Comparison of ENCODE assay signal across 8 cellular contexts in the genomic region with DNA sequence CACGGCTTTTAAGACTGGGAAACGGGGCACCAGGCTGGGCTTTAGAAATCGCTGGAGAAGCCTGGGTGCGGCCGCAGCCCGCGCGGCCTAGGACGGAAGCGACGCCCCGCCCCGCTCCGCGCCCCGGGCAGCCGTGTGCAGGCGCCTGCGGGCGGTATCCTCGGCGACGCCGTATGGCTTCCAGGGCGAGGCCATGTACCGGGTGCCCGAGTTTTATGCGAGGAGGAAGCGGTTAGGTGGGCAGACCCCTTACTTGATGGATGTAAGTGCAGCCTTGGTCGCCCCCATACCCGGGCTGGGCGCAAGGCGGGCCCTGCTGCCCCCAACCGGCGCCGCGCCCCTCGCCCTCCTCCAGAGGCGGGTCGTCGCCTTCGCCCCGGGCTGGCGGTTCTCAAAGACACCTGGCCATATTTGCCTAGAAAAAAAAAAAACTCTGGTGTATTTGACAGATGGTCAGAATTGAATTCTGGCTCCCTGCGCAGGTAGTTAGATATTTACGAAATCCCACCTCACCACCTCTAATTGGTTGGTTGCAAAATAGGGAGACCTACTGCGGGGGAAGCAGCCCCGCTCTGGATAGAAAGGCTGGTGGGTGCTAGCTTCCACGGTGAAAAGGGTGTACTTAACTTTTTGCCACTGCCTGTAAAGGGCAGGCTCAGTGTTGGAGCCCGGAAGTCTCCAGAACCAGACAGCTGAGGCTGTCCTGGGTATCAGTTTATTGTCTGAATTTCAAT. TPM values are rescaled to one million over a fixed set of nuclear protein-coding genes. Genes with fewer than 3 reads are reported as not detected.
DNase-seq lines count a peak whose midpoint lies in the region; ATAC-seq, FAIRE-seq and TF ChIP-seq lines count a peak whose summit lies in the region.

A gene with protein sequence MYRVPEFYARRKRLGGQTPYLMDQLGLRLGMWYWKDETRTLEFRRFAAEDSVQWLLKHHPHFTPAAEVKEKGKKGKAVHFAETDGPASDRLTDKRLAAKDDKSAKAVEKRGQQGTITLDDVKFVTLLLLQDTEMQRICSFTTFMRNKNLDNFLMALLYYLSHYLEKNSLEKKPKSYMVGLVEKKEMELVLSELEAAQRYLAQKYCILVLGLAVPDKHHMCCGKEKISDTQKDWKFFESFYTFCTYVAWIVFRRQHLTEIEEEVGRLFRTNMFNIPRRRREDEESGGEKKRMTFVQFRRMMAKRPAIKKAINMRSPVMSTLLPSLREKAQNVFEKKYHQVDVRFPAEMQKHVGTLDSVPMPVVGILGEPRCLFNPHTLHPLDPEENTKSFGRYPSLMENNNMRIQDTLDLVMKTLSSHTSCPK (plus strand): TSS at position 157 of the 734 bp plus-strand sequence. CDS start 37 bp downstream, at position 194.

- H3K4me1 Mint-ChIP-seq in activated naive CD8-positive, alpha-beta T cell treated with anti-CD3 and anti-CD28 coated beads, Interleukin-2, amount 50 U/mL, for 24 hours = peaks cover 11% of the 10 kb centered on the region

- no peak for TF ChIP-seq RAD21 in HepG2 (CRISPR knock-in tag; IDR thresholded peaks at IDR 0.05)

- H3K4me1 ChIP-seq in right lobe of liver (peaks cover 0 to 9% (median 0%) of the 10 kb centered on the region in 4 donors), HepG2 (ENCODE audit: insufficient read depth, low read length) (no peaks in the 10 kb centered on the region), iPS-20b (ENCODE audit: insufficient read depth, low read length) (peaks cover 10% of the 10 kb centered on the region; the same call in 1 of the 2 replicates), small intestine (ENCODE audit: control insufficient read depth in 2 of 2, insufficient read depth in 1 of 2, low read depth in 1 of 2, low read length in 1 of 2) (no peaks in the 10 kb centered on the region)

- H3K79me2 ChIP-seq in HepG2 (ENCODE audit: insufficient read depth, low read length) = no peaks in the 10 kb centered on the region

- no peaks in the 10 kb centered on the region for H4K20me1 ChIP-seq in HepG2 (ENCODE audit: insufficient read depth, low read length)

- H3K9ac ChIP-seq in HepG2 (ENCODE audit: insufficient read depth, low read depth, low read length) (no peak within 1 kb of the TSS), iPS-20b (ENCODE audit: low read depth, low read length) (peak within 1 kb of the TSS; percentile 43; the same call in 1 of the 2 replicates)

- in situ Hi-C loops in HepG2 (cut with HindIII; ENCODE audit: extremely low pct_ligation_motif_present, low pct_unique_long_range_greater_than_20kb) = no loop called here

- peak; percentile 74 to 78 (median 78) for ATAC-seq in right lobe of liver
- ATAC-seq in HepG2 = no peak
- peak; percentile 93 for ATAC-seq in activated naive CD8-positive, alpha-beta T cell treated with anti-CD3 and anti-CD28 coated beads, Interleukin-2, amount 50 U/mL, for 24 hours
- no peak for ATAC-seq in GM21737 (IDR thresholded peaks at IDR 0.05; ENCODE audit: unreplicated experiment)

- peak within 1 kb of the TSS; percentile 15 to 38 (median 25) for H3K4me3 ChIP-seq in right lobe of liver
- H3K4me3 ChIP-seq in HepG2 (replicated peaks in 1 of 3; ENCODE audit: insufficient read depth in 1 of 3, low read depth in 2 of 3, low read length in 3 of 3) = no peak within 1 kb of the TSS
- peak within 1 kb of the TSS; percentile 70 for H3K4me3 ChIP-seq in iPS-20b (ENCODE audit: low read length)
- peak within 1 kb of the TSS in 1 of 2 donors; percentile 66 for H3K4me3 ChIP-seq in small intestine (ENCODE audit: low read depth in 1 of 2, low read length in 2 of 2)

- no peak within 1 kb of the TSS for H3K27ac Mint-ChIP-seq in activated naive CD8-positive, alpha-beta T cell treated with anti-CD3 and anti-CD28 coated beads, Interleukin-2, amount 50 U/mL, for 24 hours

- H3K9me3 ChIP-seq in right lobe of liver (no peaks in the 10 kb centered on the region), HepG2 (ENCODE audit: low read length) (no peaks in the 10 kb centered on the region), iPS-20b (ENCODE audit: insufficient read depth, low read depth, low read length) (no peaks in the 10 kb centered on the region), small intestine (ENCODE audit: control insufficient read depth, low read depth) (no peaks in the 10 kb centered on the region)

- TF ChIP-seq EP300 in HepG2 (IDR thresholded peaks at IDR 0.05; ENCODE audit: low read depth in 2 of 2, low read length in 2 of 2) (no peak), HepG2 (CRISPR knock-in tag; IDR thresholded peaks at IDR 0.05; ENCODE audit: borderline replicate concordance) (no peak)

- 5% methylated on average over 41 of the region's 50 CpGs for WGBS in right lobe of liver (ENCODE audit: insufficient coverage, low coverage, low lambda C conversion rate, missing lambda C conversion rate)
- WGBS in HepG2 (ENCODE audit: low lambda C conversion rate) = 79% methylated on average over 18 of the region's 50 CpGs
- 1 to 4% (median 4%) methylated on average over 30 to 50 of the region's 50 CpGs for WGBS in small intestine, 3 donors

- TF ChIP-seq POLR2A in right lobe of liver (IDR thresholded peaks at IDR 0.05) (no peak), HepG2 (IDR thresholded peaks at IDR 0.05; ENCODE audit: insufficient read depth in 1 of 2, low read depth in 2 of 2, low read length in 2 of 2) (no peak)

- TF ChIP-seq CTCF in right lobe of liver (IDR thresholded peaks at IDR 0.05) (no peak), HepG2 (CRISPR knock-in tag; IDR thresholded peaks at IDR 0.05) (no peak)

- FAIRE-seq in HepG2 (lab: Jason Lieb, UNC) (no peak), small intestine (lab: Jason Lieb, UNC) (no peak)

- H2AFZ ChIP-seq in HepG2 (ENCODE audit: low read length) = no peak within 1 kb of the TSS

- no peaks in the 10 kb centered on the region for H3K36me3 ChIP-seq in right lobe of liver
- no peaks in the 10 kb centered on the region for H3K36me3 ChIP-seq in HepG2 (replicated peaks in 1 of 2; ENCODE audit: control insufficient read depth in 1 of 2, insufficient read depth in 2 of 2, low read length in 2 of 2)
- no peaks in the 10 kb centered on the region for H3K36me3 ChIP-seq in iPS-20b (ENCODE audit: insufficient read depth, low read depth, low read length)
- H3K36me3 ChIP-seq in small intestine (ENCODE audit: control insufficient read depth in 2 of 2, insufficient read depth in 2 of 2, low read length in 2 of 2) = no peaks in the 10 kb centered on the region

- H3K27me3 Mint-ChIP-seq in activated naive CD8-positive, alpha-beta T cell treated with anti-CD3 and anti-CD28 coated beads, Interleukin-2, amount 50 U/mL, for 24 hours = peaks cover 20% of the 10 kb centered on the region

- H3K27me3 ChIP-seq in right lobe of liver (peaks cover 0 to 12% of the 10 kb centered on the region in 2 donors), HepG2 (ENCODE audit: control insufficient read depth in 1 of 2, insufficient read depth in 2 of 2, low read length in 2 of 2) (peaks cover 0 to 21% of the 10 kb centered on the region in 2 experiments; a peak in 2 of 5 replicates), iPS-20b (ENCODE audit: insufficient read depth, low read length) (peaks cover 35% of the 10 kb centered on the region), small intestine (ENCODE audit: control insufficient read depth in 2 of 2, insufficient read depth in 2 of 2, low read length in 2 of 2) (no peaks in the 10 kb centered on the region)

- peak within 1 kb of the TSS; percentile 49 for H3K4me3 Mint-ChIP-seq in activated naive CD8-positive, alpha-beta T cell treated with anti-CD3 and anti-CD28 coated beads, Interleukin-2, amount 50 U/mL, for 24 hours

- H3K36me3 Mint-ChIP-seq in activated naive CD8-positive, alpha-beta T cell treated with anti-CD3 and anti-CD28 coated beads, Interleukin-2, amount 50 U/mL, for 24 hours (ENCODE audit: low read depth) = no peaks in the 10 kb centered on the region

- H3K4me2 ChIP-seq in HepG2 (ENCODE audit: low read depth, low read length) = no peak within 1 kb of the TSS

- POLR2A ChIA-PET in HepG2 (lab: Yijun Ruan, JAX) = no interaction called here

- H3K27ac ChIP-seq in right lobe of liver = no peak within 1 kb of the TSS
- no peak within 1 kb of the TSS for H3K27ac ChIP-seq in HepG2 (ENCODE audit: extremely low read length, insufficient read depth, low read length)
- H3K27ac ChIP-seq in iPS-20b (ENCODE audit: low read length) = no peak within 1 kb of the TSS
- peak within 1 kb of the TSS; percentile 73 to 84 for H3K27ac ChIP-seq in small intestine (ENCODE audit: low read depth in 1 of 2, low read length in 1 of 2)

- H3K9me3 Mint-ChIP-seq in activated naive CD8-positive, alpha-beta T cell treated with anti-CD3 and anti-CD28 coated beads, Interleukin-2, amount 50 U/mL, for 24 hours = no peaks in the 10 kb centered on the region

- no TSS peak for BruUV-seq in HepG2 (replicated peaks; lab: Mats Ljungman, UMichigan)

- intact Hi-C loops in right lobe of liver (cut with DNase I) = no loop called here
- intact Hi-C loops in HepG2 (cut with micrococcal nuclease; ENCODE audit: unreplicated experiment) = no loop called here

- DNase-seq in right lobe of liver (peak; percentile 38 to 51 (median 47)), HepG2 (ENCODE audit: low spot score) (no peak), NCI-H748 treated with DMSO at 0.1 percent for 48 hours (lab: John Stamatoyannopoulos, UW) (peak; percentile 60), small intestine (peak; percentile 73), pons (ENCODE audit: low spot score) (no peak)
- peak; percentile 56 for DNase-seq in activated naive CD8-positive, alpha-beta T cell treated with anti-CD3 and anti-CD28 coated beads, Interleukin-2, amount 50 U/mL, for 24 hours

- CTCF ChIA-PET in HepG2 (lab: Yijun Ruan, JAX; ENCODE audit: low intra/inter-chr PET ratio, low total read pairs) = no interaction called here

RNA-seq across cellular contexts. Expression of the gene that starts here (rescaled TPM):
- under 1 TPM in 2 of 6 experiments, not detected in 4; 0.16 to 0.40 TPM for total RNA-seq in right lobe of liver
- total RNA-seq in HepG2 (2016; rRNA removed; fragmentation: Illumina TruSeq; extraction: Trizol) = 0.11 TPM in 1 of 2 replicates, not detected in the other
- total RNA-seq in HepG2 (2016; cell fraction: cytosol; rRNA removed; fragmentation: Illumina TruSeq; extraction: Trizol; ENCODE audit: low read depth) = 0.20 and 0.44 TPM in 2 replicates
- 0.19 and 0.21 TPM in 2 replicates for total RNA-seq in HepG2 (2016; cell fraction: insoluble cytoplasmic fraction; rRNA removed; fragmentation: Illumina TruSeq; extraction: Trizol)
- 0.31 and 0.34 TPM in 2 replicates for total RNA-seq in HepG2 (2016; cell fraction: membrane; rRNA removed; fragmentation: Illumina TruSeq; extraction: Trizol)
- not detected in 2 replicates for total RNA-seq in HepG2 (2016; cell fraction: nucleus; rRNA removed; fragmentation: Illumina TruSeq; extraction: Trizol)
- 0.14 and 0.17 TPM in 2 replicates for polyA plus RNA-seq in HepG2 (2011; rRNA removed)
- polyA plus RNA-seq in HepG2 (2011; cell fraction: cytosol; rRNA removed) = 0.07 TPM in 1 of 2 replicates, not detected in the other
- polyA plus RNA-seq in HepG2 (2011; cell fraction: nucleus; rRNA removed) = 0.17 TPM in 1 of 2 replicates, not detected in the other
- not detected in 2 replicates for polyA plus RNA-seq in HepG2 (2012)
- 0.23 TPM in 1 of 2 replicates, not detected in the other for polyA plus RNA-seq in HepG2 (2016; cell fraction: cytosol; fragmentation: Illumina TruSeq; extraction: Trizol; ENCODE audit: low read depth)
- 0.22 TPM in 1 of 2 replicates, not detected in the other for polyA plus RNA-seq in HepG2 (2016; cell fraction: insoluble cytoplasmic fraction; fragmentation: Illumina TruSeq; extraction: Trizol; ENCODE audit: low read depth)
- 0.30 TPM in 1 of 2 replicates, not detected in the other for polyA plus RNA-seq in HepG2 (2016; cell fraction: membrane; fragmentation: Illumina TruSeq; extraction: Trizol; ENCODE audit: low read depth)
- not detected in 2 replicates for polyA plus RNA-seq in HepG2 (2016; cell fraction: nucleus; fragmentation: Illumina TruSeq; extraction: Trizol; ENCODE audit: insufficient read depth, low read depth)
- 0.16 and 0.35 TPM in 2 replicates for polyA minus RNA-seq in HepG2 (2011; rRNA and poly(A)+ RNA removed; ENCODE audit: low replicate concordance)
- not detected in 2 replicates for polyA minus RNA-seq in HepG2 (2011; cell fraction: cytosol; rRNA and poly(A)+ RNA removed)
- polyA minus RNA-seq in HepG2 (2011; cell fraction: nucleus; rRNA and poly(A)+ RNA removed) = not detected in 2 replicates
- 1 to 10 TPM; 3.3 to 7.8 (median 6.5) TPM for polyA plus RNA-seq in small intestine

Comparison
In these comparisons a context has a peak if more than half of its experiments do, and no peak if none do; other contexts are left out.
1. Peak in DNase-seq, ATAC-seq and H3K4me3 ChIP-seq in right lobe of liver; RNA of the gene not detected or under 1 TPM.
2. DNase-seq: peak in NCI-H748 treated with DMSO at 0.1 percent for 48 hours (single experiment), activated naive CD8-positive, alpha-beta T cell treated with anti-CD3 and anti-CD28 coated beads, Interleukin-2, amount 50 U/mL, for 24 hours (single experiment) and small intestine (single experiment); none in HepG2 (single experiment) and pons (single experiment).
3. H3K27ac ChIP-seq: peak in small intestine (2 of 2); none in right lobe of liver (0 of 3), HepG2 (single experiment) and iPS-20b (single experiment).